In the genomic region with DNA sequence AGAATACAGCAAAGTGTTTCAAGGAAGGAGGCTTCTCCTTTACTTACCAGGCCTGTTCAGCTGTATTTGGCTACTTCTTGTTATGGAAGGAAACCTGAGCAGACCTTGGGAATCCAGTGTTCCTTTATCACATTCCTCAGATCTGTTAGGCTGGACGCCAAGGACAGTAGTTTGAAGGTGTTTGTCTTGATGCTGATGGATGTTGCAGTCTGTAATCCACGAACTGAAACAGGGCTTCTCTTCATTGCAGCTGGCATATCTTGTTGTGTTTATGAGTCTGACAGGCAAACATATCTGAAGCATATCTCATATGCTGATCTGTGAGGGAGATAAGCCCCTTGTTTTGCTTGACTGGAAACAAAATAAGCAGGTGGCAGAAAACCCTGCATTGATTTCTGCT, we compare ENCODE assay signal across 2 cellular contexts.
TF ChIP-seq lines count a peak whose summit lies in the region.

No MANE protein-coding gene starts in this region.

TF ChIP-seq in SK-N-SH treated with all-trans-retinoic acid at 6 μM for 48 hours, 23 proteins besides CTCF, POLR2A, EP300 and RAD21 (continued from another document):
- TF ChIP-seq, protein P1, sequence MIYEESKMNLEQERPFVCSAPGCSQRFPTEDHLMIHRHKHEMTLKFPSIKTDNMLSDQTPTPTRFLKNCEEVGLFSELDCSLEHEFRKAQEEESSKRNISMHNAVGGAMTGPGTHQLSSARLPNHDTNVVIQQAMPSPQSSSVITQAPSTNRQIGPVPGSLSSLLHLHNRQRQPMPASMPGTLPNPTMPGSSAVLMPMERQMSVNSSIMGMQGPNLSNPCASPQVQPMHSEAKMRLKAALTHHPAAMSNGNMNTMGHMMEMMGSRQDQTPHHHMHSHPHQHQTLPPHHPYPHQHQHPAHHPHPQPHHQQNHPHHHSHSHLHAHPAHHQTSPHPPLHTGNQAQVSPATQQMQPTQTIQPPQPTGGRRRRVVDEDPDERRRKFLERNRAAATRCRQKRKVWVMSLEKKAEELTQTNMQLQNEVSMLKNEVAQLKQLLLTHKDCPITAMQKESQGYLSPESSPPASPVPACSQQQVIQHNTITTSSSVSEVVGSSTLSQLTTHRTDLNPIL (CRISPR knock-in tag; IDR thresholded peaks at IDR 0.05; ENCODE audit: low read depth): no peak
- TF ChIP-seq BACH2 (CRISPR knock-in tag; IDR thresholded peaks at IDR 0.05; ENCODE audit: borderline replicate concordance): no peak
- TF ChIP-seq, protein P2, sequence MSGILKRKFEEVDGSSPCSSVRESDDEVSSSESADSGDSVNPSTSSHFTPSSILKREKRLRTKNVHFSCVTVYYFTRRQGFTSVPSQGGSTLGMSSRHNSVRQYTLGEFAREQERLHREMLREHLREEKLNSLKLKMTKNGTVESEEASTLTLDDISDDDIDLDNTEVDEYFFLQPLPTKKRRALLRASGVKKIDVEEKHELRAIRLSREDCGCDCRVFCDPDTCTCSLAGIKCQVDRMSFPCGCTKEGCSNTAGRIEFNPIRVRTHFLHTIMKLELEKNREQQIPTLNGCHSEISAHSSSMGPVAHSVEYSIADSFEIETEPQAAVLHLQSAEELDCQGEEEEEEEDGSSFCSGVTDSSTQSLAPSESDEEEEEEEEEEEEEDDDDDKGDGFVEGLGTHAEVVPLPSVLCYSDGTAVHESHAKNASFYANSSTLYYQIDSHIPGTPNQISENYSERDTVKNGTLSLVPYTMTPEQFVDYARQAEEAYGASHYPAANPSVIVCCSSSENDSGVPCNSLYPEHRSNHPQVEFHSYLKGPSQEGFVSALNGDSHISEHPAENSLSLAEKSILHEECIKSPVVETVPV (CRISPR knock-in tag; IDR thresholded peaks at IDR 0.05): no peak

TF ChIP-seq in WTC11, 78 proteins besides CTCF, POLR2A, EP300 and RAD21 (continued from another document):
- TF ChIP-seq, protein P3, sequence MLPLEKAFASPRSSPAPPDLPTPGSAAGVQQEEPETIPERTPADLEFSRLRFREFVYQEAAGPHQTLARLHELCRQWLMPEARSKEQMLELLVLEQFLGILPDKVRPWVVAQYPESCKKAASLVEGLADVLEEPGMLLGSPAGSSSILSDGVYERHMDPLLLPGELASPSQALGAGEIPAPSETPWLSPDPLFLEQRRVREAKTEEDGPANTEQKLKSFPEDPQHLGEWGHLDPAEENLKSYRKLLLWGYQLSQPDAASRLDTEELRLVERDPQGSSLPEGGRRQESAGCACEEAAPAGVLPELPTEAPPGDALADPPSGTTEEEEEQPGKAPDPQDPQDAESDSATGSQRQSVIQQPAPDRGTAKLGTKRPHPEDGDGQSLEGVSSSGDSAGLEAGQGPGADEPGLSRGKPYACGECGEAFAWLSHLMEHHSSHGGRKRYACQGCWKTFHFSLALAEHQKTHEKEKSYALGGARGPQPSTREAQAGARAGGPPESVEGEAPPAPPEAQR (CRISPR knock-in tag; IDR thresholded peaks at IDR 0.05): no peak
- TF ChIP-seq, protein P4, sequence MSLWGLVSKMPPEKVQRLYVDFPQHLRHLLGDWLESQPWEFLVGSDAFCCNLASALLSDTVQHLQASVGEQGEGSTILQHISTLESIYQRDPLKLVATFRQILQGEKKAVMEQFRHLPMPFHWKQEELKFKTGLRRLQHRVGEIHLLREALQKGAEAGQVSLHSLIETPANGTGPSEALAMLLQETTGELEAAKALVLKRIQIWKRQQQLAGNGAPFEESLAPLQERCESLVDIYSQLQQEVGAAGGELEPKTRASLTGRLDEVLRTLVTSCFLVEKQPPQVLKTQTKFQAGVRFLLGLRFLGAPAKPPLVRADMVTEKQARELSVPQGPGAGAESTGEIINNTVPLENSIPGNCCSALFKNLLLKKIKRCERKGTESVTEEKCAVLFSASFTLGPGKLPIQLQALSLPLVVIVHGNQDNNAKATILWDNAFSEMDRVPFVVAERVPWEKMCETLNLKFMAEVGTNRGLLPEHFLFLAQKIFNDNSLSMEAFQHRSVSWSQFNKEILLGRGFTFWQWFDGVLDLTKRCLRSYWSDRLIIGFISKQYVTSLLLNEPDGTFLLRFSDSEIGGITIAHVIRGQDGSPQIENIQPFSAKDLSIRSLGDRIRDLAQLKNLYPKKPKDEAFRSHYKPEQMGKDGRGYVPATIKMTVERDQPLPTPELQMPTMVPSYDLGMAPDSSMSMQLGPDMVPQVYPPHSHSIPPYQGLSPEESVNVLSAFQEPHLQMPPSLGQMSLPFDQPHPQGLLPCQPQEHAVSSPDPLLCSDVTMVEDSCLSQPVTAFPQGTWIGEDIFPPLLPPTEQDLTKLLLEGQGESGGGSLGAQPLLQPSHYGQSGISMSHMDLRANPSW (CRISPR knock-in tag; conservative IDR thresholded peaks at IDR 0.05; ENCODE audit: low read depth): no peak
- TF ChIP-seq, protein P5, sequence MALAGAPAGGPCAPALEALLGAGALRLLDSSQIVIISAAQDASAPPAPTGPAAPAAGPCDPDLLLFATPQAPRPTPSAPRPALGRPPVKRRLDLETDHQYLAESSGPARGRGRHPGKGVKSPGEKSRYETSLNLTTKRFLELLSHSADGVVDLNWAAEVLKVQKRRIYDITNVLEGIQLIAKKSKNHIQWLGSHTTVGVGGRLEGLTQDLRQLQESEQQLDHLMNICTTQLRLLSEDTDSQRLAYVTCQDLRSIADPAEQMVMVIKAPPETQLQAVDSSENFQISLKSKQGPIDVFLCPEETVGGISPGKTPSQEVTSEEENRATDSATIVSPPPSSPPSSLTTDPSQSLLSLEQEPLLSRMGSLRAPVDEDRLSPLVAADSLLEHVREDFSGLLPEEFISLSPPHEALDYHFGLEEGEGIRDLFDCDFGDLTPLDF (CRISPR knock-in tag; IDR thresholded peaks at IDR 0.05): no peak
- TF ChIP-seq FOXK1 (CRISPR knock-in tag; IDR thresholded peaks at IDR 0.05): no peak
- TF ChIP-seq, protein P6, sequence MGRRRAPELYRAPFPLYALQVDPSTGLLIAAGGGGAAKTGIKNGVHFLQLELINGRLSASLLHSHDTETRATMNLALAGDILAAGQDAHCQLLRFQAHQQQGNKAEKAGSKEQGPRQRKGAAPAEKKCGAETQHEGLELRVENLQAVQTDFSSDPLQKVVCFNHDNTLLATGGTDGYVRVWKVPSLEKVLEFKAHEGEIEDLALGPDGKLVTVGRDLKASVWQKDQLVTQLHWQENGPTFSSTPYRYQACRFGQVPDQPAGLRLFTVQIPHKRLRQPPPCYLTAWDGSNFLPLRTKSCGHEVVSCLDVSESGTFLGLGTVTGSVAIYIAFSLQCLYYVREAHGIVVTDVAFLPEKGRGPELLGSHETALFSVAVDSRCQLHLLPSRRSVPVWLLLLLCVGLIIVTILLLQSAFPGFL (CRISPR knock-in tag; IDR thresholded peaks at IDR 0.05; ENCODE audit: borderline replicate concordance): no peak
- no peak for TF ChIP-seq NR3C1 (CRISPR knock-in tag; conservative IDR thresholded peaks at IDR 0.05; ENCODE audit: low read depth)
